8 cellular contexts compared by ENCODE assay signal in the genomic region with DNA sequence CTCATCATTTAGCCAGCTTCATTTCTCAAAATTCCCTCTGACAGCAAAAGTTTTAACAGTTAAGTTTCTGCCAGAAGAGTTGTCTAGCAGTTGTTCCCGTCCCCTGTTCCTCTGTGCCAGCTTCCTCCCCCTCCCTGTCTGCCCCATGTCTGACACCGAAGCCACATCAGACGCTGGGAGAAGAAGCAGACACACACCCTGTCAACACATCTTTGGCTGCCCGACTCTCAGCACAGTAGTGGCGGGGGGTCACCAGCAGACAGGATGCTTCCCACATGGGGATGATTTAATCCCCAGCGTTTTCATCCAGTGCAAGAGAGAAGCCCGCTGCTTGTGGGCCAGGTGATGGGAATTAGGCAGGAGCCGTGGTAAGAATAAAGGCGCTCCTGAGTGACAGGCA.
DNase-seq lines count a peak whose midpoint lies in the region; ATAC-seq and TF ChIP-seq lines count a peak whose summit lies in the region.

No MANE protein-coding gene starts in this region.

- no TSS peak for BruUV-seq in mammary epithelial cell (replicated peaks; lab: Mats Ljungman, UMichigan)

- CTCF ChIA-PET in mammary epithelial cell (lab: Charles Lee; ENCODE audit: low non-redundant PET), result no interaction called here

- WGBS in mammary epithelial cell (ENCODE audit: low coverage, missing lambda C conversion rate), result 29% methylated on average over 9 of the region's 9 CpGs

- no peaks in the 10 kb centered on the region for H3K79me2 ChIP-seq in mammary epithelial cell (ENCODE audit: insufficient read depth, low read length)

- no peak overlapping the region for H3K9ac ChIP-seq in mammary epithelial cell (ENCODE audit: insufficient read depth, low read length)

- H3K9me3 ChIP-seq in mammary epithelial cell (replicated peaks; ENCODE audit: insufficient read depth, low read length) (peaks cover 3% of the 10 kb centered on the region), thoracic aorta (peaks cover 9% of the 10 kb centered on the region)

- H3K4me1 ChIP-seq in mammary epithelial cell (ENCODE audit: insufficient read depth, low read length), result no peaks in the 10 kb centered on the region
- H3K4me1 ChIP-seq in thoracic aorta (ENCODE audit: control insufficient read depth in 1 of 2, low read depth in 2 of 2), result peaks cover 2 to 12% of the 10 kb centered on the region in 2 donors

- ATAC-seq in thoracic aorta (ENCODE audit: insufficient number of reproducible peaks, low FRiP score, low read depth) (peak; percentile 21), HG02852 (IDR thresholded peaks at IDR 0.05; ENCODE audit: unreplicated experiment) (no peak)

- in situ Hi-C loops in mammary epithelial cell (cut with MboI; ENCODE audit: low sequenced_read_pairs in 2 of 2), result no loop called here

- dilution Hi-C loops in mammary epithelial cell (cut with HindIII; ENCODE audit: low sequenced_read_pairs), result no loop called here

- H3K4me3 ChIP-seq in mammary epithelial cell (replicated peaks in 1 of 3; ENCODE audit: insufficient read depth in 1 of 3, low read depth in 2 of 3, low read length in 3 of 3), result no peak overlapping the region
- no peak overlapping the region for H3K4me3 ChIP-seq in thoracic aorta

- no peak overlapping the region for H3K4me2 ChIP-seq in mammary epithelial cell (ENCODE audit: insufficient read depth, low read depth, low read length)

- DNase-seq in NCI-H82 (lab: John Stamatoyannopoulos, UW) (peak; percentile 29), NCI-H82 treated with DMSO at 0.1 percent for 48 hours (lab: John Stamatoyannopoulos, UW; ENCODE audit: unreplicated experiment) (no peak), mammary epithelial cell (no peak), myocyte (ENCODE audit: low read depth) (peak; percentile 58), thoracic aorta (ENCODE audit: low spot score) (no peak), DMS153 (lab: John Stamatoyannopoulos, UW) (no peak), NCI-H187 (lab: John Stamatoyannopoulos, UW) (no peak)

- H3K27ac ChIP-seq in mammary epithelial cell (ENCODE audit: insufficient read depth, low read depth, low read length) (no peak overlapping the region), thoracic aorta (peak overlapping the region in 1 of 2 donors; percentile 1)

- H3K27me3 ChIP-seq in mammary epithelial cell (ENCODE audit: insufficient read depth, low read length) (no peaks in the 10 kb centered on the region), thoracic aorta (replicated peaks; ENCODE audit: insufficient read depth) (no peaks in the 10 kb centered on the region)

- intact Hi-C loops in mammary epithelial cell (cut with micrococcal nuclease), result loop anchor here (10.0 kb wide), 1 partner anchor 686 kb away; no protein-coding TSS in a partner anchor

- no peak for TF ChIP-seq CTCF in mammary epithelial cell (conservative IDR thresholded peaks at IDR 0.05 in 1 of 2, IDR thresholded peaks at IDR 0.05 in 1 of 2; ENCODE audit: extremely low read depth in 1 of 2, insufficient read depth in 1 of 2, low read depth in 1 of 2, low read length in 2 of 2)
- no peak for TF ChIP-seq CTCF in thoracic aorta (IDR thresholded peaks at IDR 0.05)

- peak overlapping the region; percentile 77 for H2AFZ ChIP-seq in mammary epithelial cell (ENCODE audit: low read depth, low read length)

- no peaks in the 10 kb centered on the region for H4K20me1 ChIP-seq in mammary epithelial cell (ENCODE audit: insufficient read depth, low read length)

- H3K36me3 ChIP-seq in mammary epithelial cell (ENCODE audit: insufficient read depth, low read length) (no peaks in the 10 kb centered on the region), thoracic aorta (no peaks in the 10 kb centered on the region)

Comparison
In these comparisons a context has a peak if more than half of its experiments do, and no peak if none do; other contexts are left out.
1. DNase-seq: peak in NCI-H82 (single experiment) and myocyte (single experiment); none in NCI-H82 treated with DMSO at 0.1 percent for 48 hours (single experiment), mammary epithelial cell (single experiment), thoracic aorta (single experiment), DMS153 (single experiment) and NCI-H187 (0 of 2).